Comparison of ENCODE assay signal across 28 cellular contexts in genomic region chr9:123191660-123192059, GRCh38.
"Had no signal": no experiment of that assay in that cellular context is flagged by ENCODE, and none has a peak within 500 bp of the region (broad histone marks: within the 10 kb centered on the region; RNA-seq: fewer than 3 reads in every experiment).

No MANE protein-coding gene starts in this region.

- H3K27me3 Mint-ChIP-seq: activated CD4-positive, alpha-beta T cell treated with anti-CD3 and anti-CD28 coated beads, Interleukin-2, amount 10 ng/mL, durations not matched to agents 24 days and 14 days; activated naive CD4-positive, alpha-beta T cell treated with anti-CD3 and anti-CD28 coated beads, Interleukin-2, amount 50 U/mL, for 24 hours; activated naive CD8-positive, alpha-beta T cell treated with anti-CD3 and anti-CD28 coated beads, Interleukin-2, amount 10 ng/mL, durations not matched to agents 7 days and 5 days; activated T-cell treated with anti-CD3 and anti-CD28 coated beads, Interleukin-2, amount 50 U/mL, for 24 hours had no signal

- H3K9me3 Mint-ChIP-seq: activated CD4-positive, alpha-beta T cell treated with anti-CD3 and anti-CD28 coated beads, Interleukin-2, amount 10 ng/mL, durations not matched to agents 24 days and 14 days; activated naive CD4-positive, alpha-beta T cell treated with anti-CD3 and anti-CD28 coated beads, Interleukin-2, amount 50 U/mL, for 24 hours had no signal

- H3K4me1 Mint-ChIP-seq: activated CD4-positive, alpha-beta T cell treated with anti-CD3 and anti-CD28 coated beads, Interleukin-2, amount 10 ng/mL, durations not matched to agents 24 days and 14 days; activated naive CD8-positive, alpha-beta T cell treated with anti-CD3 and anti-CD28 coated beads, Interleukin-2, amount 10 ng/mL, durations not matched to agents 7 days and 5 days had no signal

- ATAC-seq: activated CD8-positive, alpha-beta T cell treated with anti-CD3 and anti-CD28 coated beads, Interleukin-2, amount 10 ng/mL, durations not matched to agents 7 days and 5 days; body of pancreas; Panc1 had no signal

- DNase-seq: activated CD4-positive, alpha-beta T cell treated with anti-CD3 and anti-CD28 coated beads, Interleukin-2, amount 10 ng/mL, durations not matched to agents 24 days and 14 days; activated CD4-positive, alpha-beta T cell treated with anti-CD3 and anti-CD28 coated beads, Interleukin-2, amount 50 U/mL, for 48 hours; activated CD8-positive, alpha-beta T cell treated with anti-CD3 and anti-CD28 coated beads, Interleukin-2, amount 10 ng/mL, durations not matched to agents 7 days and 5 days; activated gamma-delta T cell; activated naive CD4-positive, alpha-beta T cell treated with Interleukin-2 at 50 U/mL for 16 hours; activated naive CD8-positive, alpha-beta T cell treated with anti-CD3 and anti-CD28 coated beads, Interleukin-2, amount 10 ng/mL, durations not matched to agents 7 days and 5 days; activated T-cell treated with anti-CD3 and anti-CD28 coated beads, Interleukin-2, amount 50 U/mL, for 24 hours; body of pancreas; Kasumi-1; KBM-7; MM.1S; NCI-H1092 treated with DMSO at 0.1 percent for 48 hours; NCI-H1417 treated with DMSO at 0.1 percent for 48 hours; NCI-H2029; NCI-H2171 treated with DMSO at 0.1 percent for 48 hours; NCI-H2227 treated with DMSO at 0.1 percent for 48 hours; NCI-H510A treated with DMSO at 0.1 percent for 48 hours; NCI-H526 treated with DMSO at 0.1 percent for 48 hours; RPMI8226; SHP77 treated with DMSO at 0.1 percent for 48 hours; SK-N-SH had no signal

- H3K27ac Mint-ChIP-seq: activated CD4-positive, alpha-beta T cell treated with anti-CD3 and anti-CD28 coated beads, Interleukin-2, amount 10 ng/mL, durations not matched to agents 24 days and 14 days; activated CD8-positive, alpha-beta T cell treated with anti-CD3 and anti-CD28 coated beads, Interleukin-2, amount 10 ng/mL, durations not matched to agents 7 days and 5 days; activated naive CD4-positive, alpha-beta T cell treated with anti-CD3 and anti-CD28 coated beads, Interleukin-2, amount 50 U/mL, for 24 hours; activated naive CD8-positive, alpha-beta T cell treated with anti-CD3 and anti-CD28 coated beads, Interleukin-2, amount 10 ng/mL, durations not matched to agents 7 days and 5 days; activated T-cell treated with anti-CD3 and anti-CD28 coated beads, Interleukin-2, amount 50 U/mL, for 24 hours; activated T-helper 2 cell treated with anti-CD3 and anti-CD28 coated beads, Interferon-gamma antibody, Interleukin-2, Interleukin-4, amounts not matched to agents 10 μg/mL and 5 μg/mL and 100 μg/mL, durations not matched to agents 14 hours and 24 hours and 36 hours; T-helper 1 cell treated with Interleukin-12 subunit alpha and Interleukin-12 subunit beta and Interleukin-4 antibody, amounts not matched to agents 30 μg/mL and 1 μg/mL, for 36 hours; T-helper 2 cell treated with Interferon-gamma antibody and Interleukin-4, amounts not matched to agents 5 μg/mL and 100 μg/mL, for 36 hours had no signal

- H3K4me3 Mint-ChIP-seq: activated CD4-positive, alpha-beta T cell treated with anti-CD3 and anti-CD28 coated beads, Interleukin-2, amount 10 ng/mL, durations not matched to agents 24 days and 14 days; activated CD8-positive, alpha-beta T cell treated with anti-CD3 and anti-CD28 coated beads, Interleukin-2, amount 10 ng/mL, durations not matched to agents 7 days and 5 days; activated naive CD4-positive, alpha-beta T cell treated with anti-CD3 and anti-CD28 coated beads, Interleukin-2, amount 50 U/mL, for 24 hours; activated naive CD8-positive, alpha-beta T cell treated with anti-CD3 and anti-CD28 coated beads, Interleukin-2, amount 10 ng/mL, durations not matched to agents 7 days and 5 days; activated T-cell treated with anti-CD3 and anti-CD28 coated beads, Interleukin-2, amount 50 U/mL, for 24 hours; T-helper 1 cell treated with Interleukin-12 subunit alpha and Interleukin-12 subunit beta and Interleukin-4 antibody, amounts not matched to agents 30 μg/mL and 1 μg/mL, for 36 hours; T-helper 2 cell treated with Interferon-gamma antibody and Interleukin-4, amounts not matched to agents 5 μg/mL and 100 μg/mL, for 36 hours had no signal

- FAIRE-seq: astrocyte, TTC549 had no signal
